Comparison of ENCODE assay signal across 1 cellular context in the genomic region with DNA sequence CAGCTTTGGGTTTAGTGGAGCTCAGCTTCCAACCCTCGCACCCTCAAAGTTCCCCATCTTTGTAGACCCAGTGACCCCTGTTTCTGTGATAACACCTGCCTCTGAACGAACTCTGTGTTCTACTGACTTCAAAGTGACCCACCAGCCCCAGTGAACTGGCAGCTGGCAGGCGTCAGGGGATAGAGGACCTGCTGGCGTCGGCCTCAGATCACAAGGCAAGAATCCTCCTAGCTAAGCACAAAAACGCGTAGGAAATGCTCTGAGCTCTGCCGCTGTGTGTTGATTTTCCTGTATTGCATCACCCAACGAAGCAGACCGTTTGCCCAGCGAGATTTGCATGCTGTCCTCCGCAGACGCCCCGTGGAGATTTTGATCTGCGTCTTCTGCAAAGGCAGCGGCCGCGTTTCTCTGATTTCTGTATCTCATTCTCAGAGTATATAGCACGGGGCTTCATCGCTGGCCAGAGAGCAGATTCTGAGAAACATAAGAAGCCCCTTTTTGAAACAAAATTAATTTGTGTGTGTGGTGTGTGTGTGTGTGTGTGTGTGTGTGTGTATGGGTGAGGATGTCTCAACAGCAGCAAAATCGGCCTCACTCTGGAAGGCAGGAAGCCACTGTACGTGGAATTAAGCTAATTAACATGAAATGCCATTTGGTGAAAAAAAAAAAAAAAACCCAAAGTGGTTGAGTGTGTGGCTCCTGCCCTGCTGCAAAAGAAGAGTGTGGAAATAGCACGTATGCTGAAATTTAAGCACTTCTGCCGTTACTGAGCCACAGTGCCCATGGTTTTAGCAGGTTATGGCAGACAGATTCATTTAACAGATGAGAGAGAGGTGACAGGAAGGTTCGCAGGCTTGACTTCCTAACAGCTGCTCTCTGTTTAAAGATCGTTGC.
TF ChIP-seq lines count a peak whose summit lies in the region.

No MANE protein-coding gene starts in this region.

TF ChIP-seq in HepG2, 621 proteins besides CTCF, POLR2A, EP300 and RAD21 (continued from another document):
- TF ChIP-seq, protein P1, sequence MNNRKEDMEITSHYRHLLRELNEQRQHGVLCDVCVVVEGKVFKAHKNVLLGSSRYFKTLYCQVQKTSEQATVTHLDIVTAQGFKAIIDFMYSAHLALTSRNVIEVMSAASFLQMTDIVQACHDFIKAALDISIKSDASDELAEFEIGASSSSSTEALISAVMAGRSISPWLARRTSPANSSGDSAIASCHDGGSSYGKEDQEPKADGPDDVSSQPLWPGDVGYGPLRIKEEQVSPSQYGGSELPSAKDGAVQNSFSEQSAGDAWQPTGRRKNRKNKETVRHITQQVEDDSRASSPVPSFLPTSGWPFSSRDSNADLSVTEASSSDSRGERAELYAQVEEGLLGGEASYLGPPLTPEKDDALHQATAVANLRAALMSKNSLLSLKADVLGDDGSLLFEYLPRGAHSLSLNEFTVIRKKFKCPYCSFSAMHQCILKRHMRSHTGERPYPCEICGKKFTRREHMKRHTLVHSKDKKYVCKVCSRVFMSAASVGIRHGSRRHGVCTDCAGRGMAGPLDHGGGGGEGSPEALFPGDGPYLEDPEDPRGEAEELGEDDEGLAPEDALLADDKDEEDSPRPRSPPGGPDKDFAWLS (CRISPR knock-in tag; IDR thresholded peaks at IDR 0.05; ENCODE audit: borderline replicate concordance): no peak
- TF ChIP-seq JARID2 (CRISPR knock-in tag; IDR thresholded peaks at IDR 0.05; ENCODE audit: insufficient replicate concordance) (no peak), TOPORS (CRISPR knock-in tag; IDR thresholded peaks at IDR 0.05) (no peak), TCF7L2 (IDR thresholded peaks at IDR 0.05; ENCODE audit: low read depth, low read length) (no peak), ZNF776 (CRISPR knock-in tag; IDR thresholded peaks at IDR 0.05) (no peak), NCOA1 (CRISPR knock-in tag; IDR thresholded peaks at IDR 0.05) (no peak)
